In the genomic region with DNA sequence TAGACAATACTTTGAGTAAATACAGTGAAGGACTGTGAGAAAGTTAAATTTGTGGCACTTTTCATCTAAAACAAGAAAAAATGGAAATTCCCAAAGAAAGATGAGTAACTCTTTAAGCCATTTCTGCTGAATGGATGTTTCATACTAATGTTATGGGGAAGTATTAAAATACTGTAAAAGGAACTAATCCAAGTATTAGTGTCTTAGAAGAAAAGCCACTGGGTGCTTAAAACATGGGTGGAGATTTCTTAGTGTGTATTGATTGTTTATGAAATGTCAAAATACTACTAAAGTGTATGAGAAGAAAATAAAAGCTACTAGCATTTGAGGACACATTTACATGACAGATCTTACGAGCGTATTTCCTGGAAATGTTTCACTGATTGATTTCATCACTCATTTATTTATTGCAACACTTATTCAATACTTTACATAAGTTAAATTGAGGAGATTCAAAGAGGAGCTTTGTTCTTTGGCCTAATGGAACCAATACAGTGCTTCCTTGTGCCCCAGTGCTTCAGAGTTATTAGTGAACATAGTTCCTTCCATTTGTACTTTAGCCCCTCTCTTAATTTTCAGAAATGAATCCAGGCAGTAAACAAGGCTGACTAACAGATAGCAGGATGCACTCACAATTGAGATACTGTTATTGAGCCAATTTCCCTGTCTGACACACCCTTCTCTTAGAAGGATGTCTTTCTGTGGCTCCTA, we compare ENCODE assay signal across 9 cellular contexts.
DNase-seq lines count a peak whose midpoint lies in the region; TF ChIP-seq lines count a peak whose summit lies in the region.
"Had no signal": no experiment of that assay in that cellular context is flagged by ENCODE, and none has a peak within 500 bp of the region (broad histone marks: within the 10 kb centered on the region; RNA-seq: fewer than 3 reads in every experiment).

No MANE protein-coding gene starts in this region.

- H3K27me3 Mint-ChIP-seq in activated CD4-positive, alpha-beta T cell treated with anti-CD3 and anti-CD28 coated beads, Interleukin-2, amount 10 ng/mL, durations not matched to agents 7 days and 5 days: no peaks in the 10 kb centered on the region

- no peaks in the 10 kb centered on the region for H3K9me3 Mint-ChIP-seq in activated CD4-positive, alpha-beta T cell treated with anti-CD3 and anti-CD28 coated beads, Interleukin-2, amount 10 ng/mL, durations not matched to agents 7 days and 5 days

- H3K4me3 ChIP-seq in WI38 (ENCODE audit: low read depth, low read length) (0 out of 2 replicates have a peak overlapping the region, but pooled peaks have one; percentile 0), fibroblast of pulmonary artery (replicated peaks; ENCODE audit: low read depth, low read length) (peak overlapping the region; percentile 4), spleen (peak overlapping the region in 3 of 8 donors; percentile 4 to 31 (median 19))

- no peak for TF ChIP-seq POLR2A in spleen (IDR thresholded peaks at IDR 0.05)

- CTCF ChIA-PET in activated CD4-positive, alpha-beta T cell treated with anti-CD3 and anti-CD28 coated beads, Interleukin-2, amount 10 ng/mL, durations not matched to agents 7 days and 5 days (lab: Charles Lee): no interaction called here

- peaks cover 61% of the 10 kb centered on the region for H3K4me1 Mint-ChIP-seq in activated CD4-positive, alpha-beta T cell treated with anti-CD3 and anti-CD28 coated beads, Interleukin-2, amount 10 ng/mL, durations not matched to agents 7 days and 5 days

- H3K27ac ChIP-seq in spleen: peak overlapping the region in 6 of 8 donors; percentile 12 to 71 (median 43)

- H3K4me3 Mint-ChIP-seq in activated CD4-positive, alpha-beta T cell treated with anti-CD3 and anti-CD28 coated beads, Interleukin-2, amount 10 ng/mL, durations not matched to agents 7 days and 5 days: peak overlapping the region; percentile 21

- H3K27me3 ChIP-seq in spleen (replicated peaks in 1 of 7): no peaks in the 10 kb centered on the region

- WGBS in spleen, 5 donors: 43 to 82% (median 49%) methylated on average over 2 of the region's 2 CpGs

- POLR2A ChIA-PET in activated CD4-positive, alpha-beta T cell treated with anti-CD3 and anti-CD28 coated beads, Interleukin-2, amount 10 ng/mL, durations not matched to agents 7 days and 5 days (lab: Charles Lee): no interaction called here

- intact Hi-C loops in spleen (cut with DNase I; ENCODE audit: low total_unique reads): no loop called here

- TF ChIP-seq CTCF in WI38 (IDR thresholded peaks at IDR 0.05; ENCODE audit: low read depth, low read length) (no peak), fibroblast of pulmonary artery (IDR thresholded peaks at IDR 0.05; ENCODE audit: low read length, missing control alignments) (no peak), spleen (IDR thresholded peaks at IDR 0.05 in 8 of 11, conservative IDR thresholded peaks at IDR 0.05 in 3 of 11) (no peak)

- H3K4me1 ChIP-seq in spleen: peaks cover 8 to 54% (median 20%) of the 10 kb centered on the region in 6 donors

- peaks cover 14% of the 10 kb centered on the region for H3K36me3 Mint-ChIP-seq in activated CD4-positive, alpha-beta T cell treated with anti-CD3 and anti-CD28 coated beads, Interleukin-2, amount 10 ng/mL, durations not matched to agents 7 days and 5 days (ENCODE audit: low read depth)

- H3K27ac Mint-ChIP-seq in activated CD4-positive, alpha-beta T cell treated with anti-CD3 and anti-CD28 coated beads, Interleukin-2, amount 10 ng/mL, durations not matched to agents 7 days and 5 days: peak overlapping the region; percentile 86

- H3K36me3 ChIP-seq in spleen: no peaks in the 10 kb centered on the region

- no peak for DNase-seq in activated CD4-positive, alpha-beta T cell treated with anti-CD3 and anti-CD28 coated beads, Interleukin-2, amount 10 ng/mL, durations not matched to agents 7 days and 5 days
- DNase-seq in activated CD4-positive, alpha-beta T cell treated with anti-CD3 and anti-CD28 coated beads, Interleukin-2, amount 50 U/mL, for 4 hours: no peak
- DNase-seq in fibroblast of pulmonary artery (ENCODE audit: low read depth): peak; percentile 29
- DNase-seq in spleen: no peak
- no peak for DNase-seq in mucosa of gallbladder (ENCODE audit: low spot score)
- DNase-seq in NCI-H128 (lab: John Stamatoyannopoulos, UW; ENCODE audit: unreplicated experiment): no peak
- no peak for DNase-seq in dedifferentiated amniotic fluid mesenchymal stem cell (ENCODE audit: extremely low spot score)
- DNase-seq: left cardiac atrium had no signal

- H3K9me3 ChIP-seq in spleen: no peaks in the 10 kb centered on the region
